Comparison of ENCODE assay signal across 15 cellular contexts in the genomic region with DNA sequence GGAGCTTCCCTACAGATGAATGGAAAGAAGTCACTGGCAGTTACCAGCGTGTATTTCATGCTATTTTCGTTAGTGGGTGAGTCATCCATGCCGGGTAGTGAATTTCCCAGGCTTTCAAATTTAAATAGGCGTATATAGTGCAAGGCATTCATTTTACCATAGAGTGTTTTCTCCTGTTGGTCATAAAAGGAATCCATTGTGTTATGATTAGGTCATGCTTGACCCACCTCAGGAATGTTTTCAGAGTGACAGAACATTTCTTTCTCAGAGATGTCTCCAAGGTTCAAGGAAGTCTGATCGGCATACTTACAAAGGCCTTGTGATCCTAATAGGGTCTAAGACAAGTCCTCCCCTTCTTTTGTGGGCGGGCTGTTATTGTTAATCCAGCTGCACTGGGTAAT.
DNase-seq lines count a peak whose midpoint lies in the region; ATAC-seq, FAIRE-seq and TF ChIP-seq lines count a peak whose summit lies in the region.
"Had no signal": no experiment of that assay in that cellular context is flagged by ENCODE, and none has a peak within 500 bp of the region (broad histone marks: within the 10 kb centered on the region; RNA-seq: fewer than 3 reads in every experiment).

No MANE protein-coding gene starts in this region.

- no peak overlapping the region for H2AK5ac ChIP-seq in H1 (ENCODE audit: low read depth, low read length)

- TF ChIP-seq POLR2A in H1 (IDR thresholded peaks at IDR 0.05; ENCODE audit: control extremely low read depth in 1 of 2, low read depth in 2 of 2, low read length in 2 of 2) (no peak), vagina (IDR thresholded peaks at IDR 0.05) (no peak), gastrocnemius medialis (IDR thresholded peaks at IDR 0.05) (no peak)

- no peaks in the 10 kb centered on the region for H3K79me2 ChIP-seq in H1 (ENCODE audit: control insufficient read depth in 1 of 2, insufficient read depth in 2 of 2, low read length in 2 of 2)
- no peaks in the 10 kb centered on the region for H3K79me2 ChIP-seq in neural progenitor cell (ENCODE audit: low read depth)

- H2AFZ ChIP-seq in H1 (ENCODE audit: low read length) (no peak overlapping the region), neural progenitor cell (replicated peaks) (no peak overlapping the region)

- 0 out of 2 replicates have a peak overlapping the region, but pooled peaks have one; percentile 69 for H2BK12ac ChIP-seq in H1 (ENCODE audit: low read depth, low read length)

- H3K4me3 ChIP-seq in H1 (ENCODE audit: extremely low read depth in 1 of 4, insufficient read depth in 2 of 4, low read depth in 3 of 4, low read length in 4 of 4) (no peak overlapping the region), neural progenitor cell (no peak overlapping the region), vagina (no peak overlapping the region), gastrocnemius medialis (no peak overlapping the region)
- H3K4me3 ChIP-seq: esophagus muscularis mucosa, lower lobe of right lung had no signal

- H3K27ac ChIP-seq in H1 (ENCODE audit: low read depth, low read length), result no peak overlapping the region
- peak overlapping the region; percentile 91 for H3K27ac ChIP-seq in neural progenitor cell
- no peak overlapping the region for H3K27ac ChIP-seq in vagina
- no peak overlapping the region for H3K27ac ChIP-seq in gastrocnemius medialis
- H3K27ac ChIP-seq: esophagus muscularis mucosa, lower lobe of right lung had no signal

- H3F3A ChIP-seq in neural progenitor cell (ENCODE audit: low read depth), result peaks cover 43% of the 10 kb centered on the region

- H2BK5ac ChIP-seq in H1 (ENCODE audit: low read depth, low read length), result peak overlapping the region; percentile 66; the same call in 1 of the 2 replicates

- H3K27me3 ChIP-seq in H1 (replicated peaks in 1 of 4; ENCODE audit: control insufficient read depth in 3 of 4, extremely low read depth in 1 of 4, insufficient read depth in 3 of 4, low read length in 3 of 4), result no peaks in the 10 kb centered on the region
- H3K27me3 ChIP-seq in neural progenitor cell, result no peaks in the 10 kb centered on the region
- H3K27me3 ChIP-seq in vagina, result no peaks in the 10 kb centered on the region
- no peaks in the 10 kb centered on the region for H3K27me3 ChIP-seq in gastrocnemius medialis
- H3K27me3 ChIP-seq: esophagus muscularis mucosa had no signal

- H3K14ac ChIP-seq in H1 (ENCODE audit: insufficient read length), result no peak overlapping the region

- POLR2A ChIA-PET in H1 (lab: Charles Lee; ENCODE audit: partially characterized antibody), result interaction anchor here (1.0 to 1.6 kb wide), 2 partner anchors 16 to 272 kb away, joined by 3 to 4 read pairs; no protein-coding TSS in a partner anchor

- 70% methylated on average over 6 of the region's 6 CpGs; no CpG with 5 or more reads in 1 of the 2 experiments for WGBS in H1 (ENCODE audit: extremely low coverage in 1 of 2, insufficient coverage in 1 of 2, insufficient read length in 1 of 2, insufficient replicate concordance in 2 of 2, low coverage in 1 of 2, low lambda C conversion rate in 2 of 2, missing lambda C conversion rate in 1 of 2), 2 experiments

- H3K4me3 Mint-ChIP-seq in neural progenitor cell, result peak overlapping the region; percentile 57
- H3K4me3 Mint-ChIP-seq: activated naive CD4-positive, alpha-beta T cell treated with anti-CD3 and anti-CD28 coated beads, Interleukin-2, amount 50 U/mL, for 24 hours; CD8-positive, alpha-beta memory T cell had no signal

- H3K27me3 Mint-ChIP-seq in neural progenitor cell (ENCODE audit: insufficient read depth, low read depth), result peaks cover 8% of the 10 kb centered on the region

- no peak for TF ChIP-seq EP300 in H1 (IDR thresholded peaks at IDR 0.05; ENCODE audit: borderline replicate concordance in 1 of 2, low read depth in 2 of 2, low read length in 2 of 2)

- TF ChIP-seq CTCF in H1 (IDR thresholded peaks at IDR 0.05; ENCODE audit: control extremely low read depth in 1 of 3, insufficient read depth in 1 of 3, low read depth in 1 of 3, low read length in 3 of 3) (no peak), neural progenitor cell (IDR thresholded peaks at IDR 0.05) (no peak), vagina (IDR thresholded peaks at IDR 0.05) (no peak), gastrocnemius medialis (IDR thresholded peaks at IDR 0.05 in 4 of 5, conservative IDR thresholded peaks at IDR 0.05 in 1 of 5) (no peak)

- in situ Hi-C loops in gastrocnemius medialis (cut with MboI; ENCODE audit: low sequenced_read_pairs in 4 of 4), result no loop called here

- peak overlapping the region; percentile 88; the same call in 1 of the 2 replicates for H2BK20ac ChIP-seq in H1 (ENCODE audit: low read length)

- no peak overlapping the region for H4K5ac ChIP-seq in H1 (ENCODE audit: insufficient read length, low read depth, low read length)

- H3K4me2 ChIP-seq in H1 (ENCODE audit: insufficient read depth in 1 of 2, low read depth in 2 of 2, low read length in 2 of 2), result no peak overlapping the region
- peak overlapping the region; percentile 23 for H3K4me2 ChIP-seq in neural progenitor cell

- TF ChIP-seq RAD21 in H1 (IDR thresholded peaks at IDR 0.05 in 1 of 2, conservative IDR thresholded peaks at IDR 0.05 in 1 of 2; ENCODE audit: low read depth in 2 of 2, low read length in 2 of 2), result no peak

- peaks cover 29% of the 10 kb centered on the region for H3K36me3 Mint-ChIP-seq in neural progenitor cell

- no peak overlapping the region for H2BK120ac ChIP-seq in H1 (replicated peaks; ENCODE audit: low read depth, low read length)

- peak; percentile 62 for DNase-seq in EH (ENCODE audit: low read depth)
- DNase-seq in NCI-H226, result peak; percentile 21
- no peak for DNase-seq in H1 (ENCODE audit: low read depth in 1 of 2, low spot score in 2 of 2)
- DNase-seq in neural progenitor cell (ENCODE audit: low spot score), result peak; percentile 84
- DNase-seq in vagina (ENCODE audit: extremely low spot score in 2 of 2), result no peak
- no peak for DNase-seq in NCI-H1092 (lab: John Stamatoyannopoulos, UW)
- no peak for DNase-seq in gastrocnemius medialis
- DNase-seq: activated CD4-positive, alpha-beta T cell treated with anti-CD3 and anti-CD28 coated beads for 1 hour; CD8-positive, alpha-beta memory T cell; lower lobe of right lung; NCI-H1694 treated with DMSO at 0.1 percent for 48 hours had no signal

- H4K8ac ChIP-seq in H1 (ENCODE audit: extremely low read depth, insufficient read depth, low read length), result no peak overlapping the region

- no peak overlapping the region for H2BK15ac ChIP-seq in H1 (ENCODE audit: low read length)

- H3K23ac ChIP-seq in H1 (ENCODE audit: insufficient read length), result no peak overlapping the region

- no peak overlapping the region for H3K18ac ChIP-seq in H1 (ENCODE audit: extremely low read depth, low read length)

- no peaks in the 10 kb centered on the region; a peak in 1 of 7 replicates for H3K4me1 ChIP-seq in H1 (replicated peaks in 1 of 4; ENCODE audit: control insufficient read depth in 3 of 4, insufficient read depth in 4 of 4, low read length in 3 of 4)
- peaks cover 29% of the 10 kb centered on the region for H3K4me1 ChIP-seq in neural progenitor cell
- H3K4me1 ChIP-seq in vagina, result no peaks in the 10 kb centered on the region
- no peaks in the 10 kb centered on the region for H3K4me1 ChIP-seq in gastrocnemius medialis
- H3K4me1 ChIP-seq: lower lobe of right lung had no signal

- no peaks in the 10 kb centered on the region for H3K79me1 ChIP-seq in H1 (ENCODE audit: low read depth, low read length)

- no peak overlapping the region for H3K9ac ChIP-seq in H1 (replicated peaks in 1 of 4; ENCODE audit: extremely low read depth in 1 of 4, low read depth in 3 of 4, low read length in 3 of 4)
- no peak overlapping the region for H3K9ac ChIP-seq in neural progenitor cell

- H3K27ac Mint-ChIP-seq in neural progenitor cell, result peak overlapping the region; percentile 99
- H3K27ac Mint-ChIP-seq: activated naive CD4-positive, alpha-beta T cell treated with anti-CD3 and anti-CD28 coated beads, Interleukin-2, amount 50 U/mL, for 24 hours; CD8-positive, alpha-beta memory T cell had no signal

- no peak for ATAC-seq in gastrocnemius medialis
- ATAC-seq in HG03521 (IDR thresholded peaks at IDR 0.05; ENCODE audit: unreplicated experiment), result no peak
- ATAC-seq: lower lobe of right lung had no signal

- peaks cover 39% of the 10 kb centered on the region for H3K4me1 Mint-ChIP-seq in neural progenitor cell
- H3K4me1 Mint-ChIP-seq: activated naive CD4-positive, alpha-beta T cell treated with anti-CD3 and anti-CD28 coated beads, Interleukin-2, amount 50 U/mL, for 24 hours; CD8-positive, alpha-beta memory T cell had no signal

- H3K36me3 ChIP-seq in H1 (ENCODE audit: control insufficient read depth in 2 of 4, insufficient read depth in 4 of 4, low read length in 3 of 4), result peaks cover 0 to 9% (median 0%) of the 10 kb centered on the region in 4 experiments; a peak in 1 of 8 replicates
- no peaks in the 10 kb centered on the region for H3K36me3 ChIP-seq in neural progenitor cell
- no peaks in the 10 kb centered on the region for H3K36me3 ChIP-seq in vagina
- no peaks in the 10 kb centered on the region for H3K36me3 ChIP-seq in gastrocnemius medialis
- H3K36me3 ChIP-seq: esophagus muscularis mucosa, lower lobe of right lung had no signal

- CTCF ChIA-PET in H1 (lab: Charles Lee; ENCODE audit: partially characterized antibody), result no interaction called here

- peak; percentile 7 for FAIRE-seq in H1 (lab: Jason Lieb, UNC)
- FAIRE-seq: GM12891 had no signal

- no peaks in the 10 kb centered on the region for H3K9me3 ChIP-seq in H1 (ENCODE audit: insufficient read depth in 2 of 2, low read depth in 1 of 2, low read length in 1 of 2)
- no peaks in the 10 kb centered on the region for H3K9me3 ChIP-seq in neural progenitor cell (ENCODE audit: low read depth)
- H3K9me3 ChIP-seq in vagina, result no peaks in the 10 kb centered on the region
- H3K9me3 ChIP-seq in gastrocnemius medialis, result no peaks in the 10 kb centered on the region

- H4K20me1 ChIP-seq in H1 (replicated peaks in 1 of 2; ENCODE audit: control insufficient read depth in 1 of 2, insufficient read depth in 2 of 2, low read length in 2 of 2), result no peaks in the 10 kb centered on the region
- no peaks in the 10 kb centered on the region for H4K20me1 ChIP-seq in neural progenitor cell (ENCODE audit: low read depth)

- intact Hi-C loops in vagina (cut with DNase I), result no loop called here
- intact Hi-C loops in gastrocnemius medialis (cut with DNase I; ENCODE audit: low total_unique reads), result no loop called here

- no peak overlapping the region for H4K91ac ChIP-seq in H1 (replicated peaks; ENCODE audit: insufficient read length, low read length)

- peaks cover 54% of the 10 kb centered on the region for H3K9me3 Mint-ChIP-seq in neural progenitor cell

- H3K56ac ChIP-seq in H1 (replicated peaks; ENCODE audit: insufficient read length, low read depth, low read length), result no peak overlapping the region

- H3K23me2 ChIP-seq in H1 (ENCODE audit: low read depth, low read length), result no peaks in the 10 kb centered on the region; the same call in 1 of the 2 replicates

- no peak overlapping the region for H3K4ac ChIP-seq in H1 (replicated peaks; ENCODE audit: insufficient read length, low read depth, low read length)

TF ChIP-seq in H1, 55 proteins besides CTCF, POLR2A, EP300 and RAD21:
- no peak for TF ChIP-seq MAFK (IDR thresholded peaks at IDR 0.05; ENCODE audit: low read depth, low read length)
- peak; percentile 49; the same call in 1 of the 2 replicates for TF ChIP-seq JUND (IDR thresholded peaks at IDR 0.05; ENCODE audit: low read length)

Comparison
In these comparisons a context has a peak if more than half of its experiments do, and no peak if none do; other contexts are left out.
1. DNase-seq: peak in EH (single experiment), NCI-H226 (single experiment) and neural progenitor cell (single experiment); none in H1 (0 of 2), vagina (0 of 2), NCI-H1092 (single experiment) and gastrocnemius medialis (0 of 2).